In the genomic region with DNA sequence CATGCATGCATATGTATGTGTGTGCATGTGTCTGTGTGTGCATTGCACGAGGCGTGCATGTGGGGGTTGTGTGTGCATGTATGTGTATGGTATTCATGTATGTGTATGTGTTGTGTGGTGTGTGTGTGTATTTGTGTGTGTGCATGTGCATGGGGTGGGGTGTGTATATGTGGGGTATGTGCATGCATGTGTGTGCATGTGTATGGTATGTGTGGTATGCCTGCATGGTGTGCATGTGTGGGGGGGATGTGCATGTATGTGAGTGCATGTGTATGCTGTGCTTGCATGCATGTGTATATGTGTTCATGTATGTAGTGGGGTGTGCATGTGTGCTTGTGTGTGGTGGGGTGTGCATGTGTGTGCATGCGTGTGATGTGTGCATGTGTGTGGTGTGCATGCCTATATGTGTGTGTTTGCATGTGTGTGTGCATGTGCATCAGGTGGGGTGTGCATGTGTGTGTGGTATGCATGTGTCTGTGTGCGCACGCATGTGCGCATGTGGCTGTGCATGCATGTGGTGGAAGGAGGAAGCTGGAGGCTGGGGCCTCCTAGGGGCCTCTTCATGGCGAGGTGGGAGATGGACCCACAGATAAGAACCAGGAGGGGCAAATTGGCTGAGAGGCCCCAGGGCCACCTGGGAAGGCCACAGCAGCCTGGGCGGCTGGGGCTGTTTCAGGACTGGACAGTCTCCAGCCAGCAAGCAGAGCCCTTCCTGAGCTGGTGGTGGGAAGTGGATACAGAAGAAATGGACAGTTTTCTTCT, we compare ENCODE assay signal across 18 cellular contexts. TPM values are rescaled to one million over a fixed set of nuclear protein-coding genes. Genes with fewer than 3 reads are reported as not detected.
DNase-seq lines count a peak whose midpoint lies in the region; ATAC-seq and TF ChIP-seq lines count a peak whose summit lies in the region.
"Had no signal": no experiment of that assay in that cellular context is flagged by ENCODE, and none has a peak within 500 bp of the region (broad histone marks: within the 10 kb centered on the region; RNA-seq: fewer than 3 reads in every experiment).

No MANE protein-coding gene starts in this region.

- peaks cover 4% of the 10 kb centered on the region for H3K4me1 Mint-ChIP-seq in endothelial cell (ENCODE audit: unreplicated experiment)

- no peak for ATAC-seq in PC-3
- ATAC-seq: CD8-positive, alpha-beta T cell had no signal

- H2AFZ ChIP-seq in PC-3 (ENCODE audit: low read length), result no peak overlapping the region
- H2AFZ ChIP-seq in trophoblast cell (ENCODE audit: insufficient read depth, low read length, poor library complexity), result no peak overlapping the region

- no peak overlapping the region for H3K27ac Mint-ChIP-seq in endothelial cell (ENCODE audit: unreplicated experiment)
- H3K27ac Mint-ChIP-seq: CD8-positive, alpha-beta T cell had no signal

- H3K4me1 ChIP-seq in PC-3 (ENCODE audit: insufficient read depth, low read length) (peaks cover 41% of the 10 kb centered on the region), trophoblast cell (ENCODE audit: control insufficient read depth in 1 of 2, insufficient read depth in 2 of 2, low read length in 2 of 2) (peaks cover 0 to 4% of the 10 kb centered on the region in 2 experiments)
- H3K4me1 ChIP-seq: HAP-1 had no signal

- peak overlapping the region; percentile 3 for H3K4me3 Mint-ChIP-seq in endothelial cell (ENCODE audit: unreplicated experiment)
- H3K4me3 Mint-ChIP-seq: CD8-positive, alpha-beta T cell had no signal

- POLR2A ChIA-PET in PC-3 (lab: Charles Lee; ENCODE audit: unreplicated experiment), result no interaction called here

- WGBS in trophoblast cell (ENCODE audit: extremely low coverage, insufficient coverage, insufficient read length), result no CpG with 5 or more reads among the region's 8 CpGs

- TF ChIP-seq CTCF in PC-3 (conservative IDR thresholded peaks at IDR 0.05; ENCODE audit: low read depth, low read length) (no peak), endothelial cell (IDR thresholded peaks at IDR 0.05; ENCODE audit: unreplicated experiment) (no peak)

- H3K4me2 ChIP-seq in PC-3 (ENCODE audit: low read length) (peak overlapping the region; percentile 65), trophoblast cell (ENCODE audit: low read length) (no peak overlapping the region)
- H3K4me2 ChIP-seq: BLaER1 treated with 17β-estradiol and CSF1 and Interleukin-3, amounts not matched to agents 10 nM and 100 nM had no signal

- H3K23ac ChIP-seq in trophoblast cell (ENCODE audit: low read length), result no peak overlapping the region

- H3K14ac ChIP-seq in trophoblast cell (ENCODE audit: low read length), result no peak overlapping the region

- BruUV-seq in PC-3 (replicated peaks; lab: Mats Ljungman, UMichigan), result no TSS peak

- no peaks in the 10 kb centered on the region for H4K20me1 ChIP-seq in PC-3 (ENCODE audit: low read length)
- H4K20me1 ChIP-seq: BLaER1 treated with 17β-estradiol and CSF1 and Interleukin-3, amounts not matched to agents 10 nM and 100 nM had no signal

- H3K36me3 Mint-ChIP-seq in endothelial cell (ENCODE audit: low read depth, unreplicated experiment), result peaks cover 10% of the 10 kb centered on the region
- H3K36me3 Mint-ChIP-seq: CD8-positive, alpha-beta T cell had no signal

- H3K9me3 ChIP-seq in PC-3 (ENCODE audit: low read length) (no peaks in the 10 kb centered on the region), trophoblast cell (ENCODE audit: insufficient read depth, low read depth, low read length) (peaks cover 11% of the 10 kb centered on the region)
- H3K9me3 ChIP-seq: HAP-1 had no signal

- H2AK5ac ChIP-seq in trophoblast cell (ENCODE audit: low read length), result no peak overlapping the region

- no peak overlapping the region for H4K91ac ChIP-seq in trophoblast cell (ENCODE audit: low read depth, low read length)

- no peak overlapping the region for H2BK12ac ChIP-seq in trophoblast cell (ENCODE audit: low read length)

- H3K9me2 ChIP-seq in PC-3 (replicated peaks; ENCODE audit: low read length), result no peaks in the 10 kb centered on the region

- no peak overlapping the region for H3K4ac ChIP-seq in trophoblast cell (ENCODE audit: low read depth, low read length)

- no peak overlapping the region for H4K12ac ChIP-seq in trophoblast cell (ENCODE audit: low read depth, low read length)

- no peak overlapping the region for H3K18ac ChIP-seq in trophoblast cell (ENCODE audit: low read length)

- H3K27me3 Mint-ChIP-seq in endothelial cell (ENCODE audit: unreplicated experiment), result peaks cover 17% of the 10 kb centered on the region

- intact Hi-C loops in PC-3 (cut with micrococcal nuclease), result no loop called here

- no peaks in the 10 kb centered on the region for H3K36me3 ChIP-seq in H7 (replicated peaks; ENCODE audit: control insufficient read depth, insufficient read depth, low read length)
- H3K36me3 ChIP-seq in PC-3 (ENCODE audit: low read depth, low read length), result no peaks in the 10 kb centered on the region
- no peaks in the 10 kb centered on the region for H3K36me3 ChIP-seq in trophoblast cell (ENCODE audit: control insufficient read depth in 1 of 2, insufficient read depth in 2 of 2, low read length in 2 of 2)
- H3K36me3 ChIP-seq: BLaER1 treated with 17β-estradiol and CSF1 and Interleukin-3, amounts not matched to agents 10 nM and 100 nM; HAP-1 had no signal

- H3F3A ChIP-seq in PC-3 (ENCODE audit: low read length, unreplicated experiment), result peaks cover 4% of the 10 kb centered on the region

- H2BK5ac ChIP-seq in trophoblast cell (ENCODE audit: low read depth, low read length, poor library complexity), result no peak overlapping the region

- H3K27me3 ChIP-seq in H7 (ENCODE audit: control insufficient read depth, insufficient read depth, low read length) (peaks cover 17% of the 10 kb centered on the region), PC-3 (ENCODE audit: low read length) (no peaks in the 10 kb centered on the region), trophoblast cell (ENCODE audit: insufficient read depth, low read length) (no peaks in the 10 kb centered on the region)
- H3K27me3 ChIP-seq: BLaER1 treated with 17β-estradiol and CSF1 and Interleukin-3, amounts not matched to agents 10 nM and 100 nM had no signal

- peak; percentile 20 for DNase-seq in H7
- DNase-seq in PC-3, result no peak
- DNase-seq in endothelial cell (ENCODE audit: low spot score), result no peak
- DNase-seq in trophoblast cell, result no peak
- no peak for DNase-seq in COLO829 (ENCODE audit: low spot score)
- DNase-seq in NAMALWA (ENCODE audit: low spot score), result no peak
- DNase-seq in pons (ENCODE audit: low spot score), result no peak
- DNase-seq in HuH-7 (ENCODE audit: low spot score), result no peak
- DNase-seq: MV-4-11, NCI-H1417 treated with DMSO at 0.1 percent for 48 hours, NCI-H1930, NCI-H345, NCI-H524 treated with DMSO at 0.1 percent for 48 hours had no signal

- H4K8ac ChIP-seq in trophoblast cell (ENCODE audit: low read depth, low read length), result no peak overlapping the region

- no peaks in the 10 kb centered on the region for H3K79me2 ChIP-seq in PC-3 (ENCODE audit: low read length)
- H3K79me2 ChIP-seq in trophoblast cell (ENCODE audit: control insufficient read depth, insufficient read depth, low read length, poor library complexity), result no peaks in the 10 kb centered on the region

- H3K4me3 ChIP-seq in H7 (ENCODE audit: insufficient read depth, low read depth, low read length) (no peak overlapping the region), PC-3 (ENCODE audit: low read length) (no peak overlapping the region), trophoblast cell (ENCODE audit: low read depth, low read length) (peak overlapping the region; percentile 55)
- H3K4me3 ChIP-seq: BLaER1 treated with 17β-estradiol and CSF1 and Interleukin-3, amounts not matched to agents 10 nM and 100 nM; HAP-1 had no signal

- CTCF ChIA-PET in PC-3 (lab: Charles Lee), result no interaction called here

- no peaks in the 10 kb centered on the region for H3K9me3 Mint-ChIP-seq in endothelial cell (ENCODE audit: unreplicated experiment)
- H3K9me3 Mint-ChIP-seq: CD8-positive, alpha-beta T cell had no signal

- H3K79me1 ChIP-seq in trophoblast cell (ENCODE audit: low read length), result no peaks in the 10 kb centered on the region

- H2BK120ac ChIP-seq in trophoblast cell (ENCODE audit: insufficient read depth, low read length, poor library complexity), result no peak overlapping the region

- H3K27ac ChIP-seq in PC-3 (ENCODE audit: low read length) (no peak overlapping the region), trophoblast cell (ENCODE audit: low read depth, low read length) (no peak overlapping the region)
- H3K27ac ChIP-seq: BLaER1 treated with 17β-estradiol and CSF1 and Interleukin-3, amounts not matched to agents 10 nM and 100 nM; HL-60 had no signal

- no peak overlapping the region for H3K9ac ChIP-seq in PC-3 (ENCODE audit: low read length)
- H3K9ac ChIP-seq in trophoblast cell (ENCODE audit: low read length), result no peak overlapping the region
- H3K9ac ChIP-seq: BLaER1 treated with 17β-estradiol and CSF1 and Interleukin-3, amounts not matched to agents 10 nM and 100 nM had no signal

RNA-seq across cellular contexts. Expression of a gene that starts 35.9 kb away (rescaled TPM):
- 292 and 326 TPM in 2 replicates for total RNA-seq in H7 (2014; rRNA removed; shearing (Covaris generic))
- 685 and 688 TPM in 2 replicates for total RNA-seq in PC-3 (2014; rRNA removed)
- 393 TPM for total RNA-seq in endothelial cell (ENCODE audit: unreplicated experiment)
- 489 and 490 TPM in 2 replicates for polyA plus RNA-seq in trophoblast cell (2013)

RNA-seq across cellular contexts. Expression of a gene that starts 39.8 kb away (rescaled TPM):
- total RNA-seq in H7 (2014; rRNA removed; shearing (Covaris generic)), result 0.31 and 0.33 TPM in 2 replicates
- total RNA-seq in PC-3 (2014; rRNA removed), result 1.0 and 1.5 TPM in 2 replicates
- total RNA-seq in endothelial cell (ENCODE audit: unreplicated experiment), result not detected
- polyA plus RNA-seq in trophoblast cell (2013), result 1.6 TPM in 2 replicates
- total RNA-seq: A673 had no signal

RNA-seq across cellular contexts. Expression of a gene that starts 56.5 kb away (rescaled TPM):
- total RNA-seq in H7 (2014; rRNA removed; shearing (Covaris generic)), result 38.9 and 45.7 TPM in 2 replicates
- total RNA-seq in PC-3 (2014; rRNA removed), result 63.3 and 93.0 TPM in 2 replicates
- total RNA-seq in endothelial cell (ENCODE audit: unreplicated experiment), result 23.2 TPM
- polyA plus RNA-seq in trophoblast cell (2013), result 17.6 and 18.1 TPM in 2 replicates
